2 cellular contexts compared by ENCODE assay signal in the genomic region with DNA sequence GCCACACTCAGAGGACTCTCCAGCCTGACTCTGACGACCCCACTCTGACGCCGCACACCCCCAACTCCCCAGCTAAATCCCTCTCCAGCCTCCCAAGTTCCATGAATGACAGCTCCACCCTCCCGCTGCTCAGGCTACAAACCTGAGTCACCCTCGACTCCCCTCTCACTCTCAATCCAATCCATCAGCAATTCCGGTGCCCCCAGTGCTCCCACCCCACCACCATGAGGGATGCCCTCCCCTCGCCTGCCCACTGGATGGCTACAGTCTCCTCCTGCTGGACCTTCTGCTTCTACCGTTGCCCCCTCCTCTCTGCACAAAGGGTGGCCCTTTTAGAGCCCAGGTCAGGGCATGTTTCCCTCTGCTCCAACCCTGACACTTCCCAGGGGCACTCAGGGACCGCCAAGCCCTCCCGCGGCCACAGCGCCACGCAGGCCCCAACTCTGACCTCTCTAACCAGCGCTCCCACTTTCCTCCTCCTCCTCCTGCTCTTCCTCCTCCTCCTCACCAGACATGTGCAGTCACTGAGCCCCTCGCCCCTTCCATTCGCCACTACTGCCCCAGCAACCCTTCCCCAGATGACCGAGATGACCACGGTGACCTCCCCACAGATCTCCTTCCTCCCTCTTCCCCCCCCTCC.
TF ChIP-seq lines count a peak whose summit lies in the region.

No MANE protein-coding gene starts in this region.

TF ChIP-seq in SK-N-SH, 30 proteins besides CTCF, POLR2A, EP300 and RAD21 (continued from another document):
- TF ChIP-seq SIN3A (IDR thresholded peaks at IDR 0.05; ENCODE audit: borderline replicate concordance, low read depth, low read length) (no peak), RXRA (IDR thresholded peaks at IDR 0.05; ENCODE audit: borderline replicate concordance, low read depth) (no peak), FOXJ3 (CRISPR knock-in tag; IDR thresholded peaks at IDR 0.05) (no peak), FOSL2 (IDR thresholded peaks at IDR 0.05; ENCODE audit: borderline replicate concordance, low read depth) (no peak), JUND (IDR thresholded peaks at IDR 0.05) (no peak), REST (IDR thresholded peaks at IDR 0.05; ENCODE audit: low read depth, low read length) (no peak), SMC3 (IDR thresholded peaks at IDR 0.05; ENCODE audit: low read depth, low read length) (no peak), RCOR1 (IDR thresholded peaks at IDR 0.05; ENCODE audit: low read length) (no peak), ZBTB33 (IDR thresholded peaks at IDR 0.05; ENCODE audit: borderline replicate concordance, low read depth) (no peak), IRF3 (IDR thresholded peaks at IDR 0.05; ENCODE audit: low read depth, low read length) (no peak)

TF ChIP-seq in SK-N-SH treated with all-trans-retinoic acid at 6 μM for 48 hours, 23 proteins besides CTCF, POLR2A, EP300 and RAD21 (continued from another document):
- TF ChIP-seq CSRNP3 (CRISPR knock-in tag; IDR thresholded peaks at IDR 0.05) (no peak), OSR1 (CRISPR knock-in tag; IDR thresholded peaks at IDR 0.05) (no peak), ESRRG (CRISPR knock-in tag; IDR thresholded peaks at IDR 0.05) (no peak), ZNF70 (CRISPR knock-in tag; IDR thresholded peaks at IDR 0.05) (no peak), ZFP30 (CRISPR knock-in tag; IDR thresholded peaks at IDR 0.05) (no peak), ZFP3 (CRISPR knock-in tag; IDR thresholded peaks at IDR 0.05) (no peak), ISL1 (CRISPR knock-in tag; IDR thresholded peaks at IDR 0.05) (no peak), SNAI2 (CRISPR knock-in tag; IDR thresholded peaks at IDR 0.05) (no peak), ARNTL (CRISPR knock-in tag; IDR thresholded peaks at IDR 0.05; ENCODE audit: borderline replicate concordance, low read depth) (no peak), ZNF565 (CRISPR knock-in tag; conservative IDR thresholded peaks at IDR 0.05; ENCODE audit: low read depth) (no peak), TSHZ2 (CRISPR knock-in tag; IDR thresholded peaks at IDR 0.05) (no peak), PATZ1 (CRISPR knock-in tag; IDR thresholded peaks at IDR 0.05; ENCODE audit: borderline replicate concordance) (no peak)
